1 cellular context compared by ENCODE assay signal in the genomic region with DNA sequence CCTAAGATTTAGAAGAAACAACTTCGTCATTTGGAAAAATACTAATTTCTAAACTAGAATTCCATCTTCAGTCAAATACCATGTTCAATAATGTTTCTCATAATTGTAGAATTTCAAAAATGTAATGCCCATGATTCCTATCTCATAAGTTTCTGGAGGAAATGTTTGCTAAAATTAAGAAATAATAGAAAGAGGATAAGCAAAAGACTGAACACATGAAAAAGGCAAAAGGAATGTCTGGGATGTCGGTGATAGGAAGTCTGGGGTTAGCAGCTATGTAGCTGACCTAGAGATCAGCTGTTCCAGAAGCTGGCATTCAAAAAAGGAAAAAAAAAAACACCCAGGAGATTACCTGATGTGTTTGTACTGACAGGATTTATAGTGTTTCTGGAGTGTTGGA.
TF ChIP-seq lines count a peak whose summit lies in the region.

No MANE protein-coding gene starts in this region.

TF ChIP-seq in WTC11, 78 proteins besides CTCF, POLR2A, EP300 and RAD21:
- TF ChIP-seq, protein P1, sequence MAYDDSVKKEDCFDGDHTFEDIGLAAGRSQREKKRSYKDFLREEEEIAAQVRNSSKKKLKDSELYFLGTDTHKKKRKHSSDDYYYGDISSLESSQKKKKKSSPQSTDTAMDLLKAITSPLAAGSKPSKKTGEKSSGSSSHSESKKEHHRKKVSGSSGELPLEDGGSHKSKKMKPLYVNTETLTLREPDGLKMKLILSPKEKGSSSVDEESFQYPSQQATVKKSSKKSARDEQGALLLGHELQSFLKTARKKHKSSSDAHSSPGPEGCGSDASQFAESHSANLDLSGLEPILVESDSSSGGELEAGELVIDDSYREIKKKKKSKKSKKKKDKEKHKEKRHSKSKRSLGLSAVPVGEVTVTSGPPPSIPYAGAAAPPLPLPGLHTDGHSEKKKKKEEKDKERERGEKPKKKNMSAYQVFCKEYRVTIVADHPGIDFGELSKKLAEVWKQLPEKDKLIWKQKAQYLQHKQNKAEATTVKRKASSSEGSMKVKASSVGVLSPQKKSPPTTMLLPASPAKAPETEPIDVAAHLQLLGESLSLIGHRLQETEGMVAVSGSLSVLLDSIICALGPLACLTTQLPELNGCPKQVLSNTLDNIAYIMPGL (CRISPR knock-in tag; IDR thresholded peaks at IDR 0.05) = no peak
- TF ChIP-seq TEAD1 (CRISPR knock-in tag; IDR thresholded peaks at IDR 0.05) (no peak), KAT7 (CRISPR knock-in tag; IDR thresholded peaks at IDR 0.05; ENCODE audit: borderline replicate concordance) (no peak), GTF2I (CRISPR knock-in tag; conservative IDR thresholded peaks at IDR 0.05) (no peak), OVOL2 (CRISPR knock-in tag; IDR thresholded peaks at IDR 0.05; ENCODE audit: borderline replicate concordance) (no peak)
- TF ChIP-seq, protein P2, sequence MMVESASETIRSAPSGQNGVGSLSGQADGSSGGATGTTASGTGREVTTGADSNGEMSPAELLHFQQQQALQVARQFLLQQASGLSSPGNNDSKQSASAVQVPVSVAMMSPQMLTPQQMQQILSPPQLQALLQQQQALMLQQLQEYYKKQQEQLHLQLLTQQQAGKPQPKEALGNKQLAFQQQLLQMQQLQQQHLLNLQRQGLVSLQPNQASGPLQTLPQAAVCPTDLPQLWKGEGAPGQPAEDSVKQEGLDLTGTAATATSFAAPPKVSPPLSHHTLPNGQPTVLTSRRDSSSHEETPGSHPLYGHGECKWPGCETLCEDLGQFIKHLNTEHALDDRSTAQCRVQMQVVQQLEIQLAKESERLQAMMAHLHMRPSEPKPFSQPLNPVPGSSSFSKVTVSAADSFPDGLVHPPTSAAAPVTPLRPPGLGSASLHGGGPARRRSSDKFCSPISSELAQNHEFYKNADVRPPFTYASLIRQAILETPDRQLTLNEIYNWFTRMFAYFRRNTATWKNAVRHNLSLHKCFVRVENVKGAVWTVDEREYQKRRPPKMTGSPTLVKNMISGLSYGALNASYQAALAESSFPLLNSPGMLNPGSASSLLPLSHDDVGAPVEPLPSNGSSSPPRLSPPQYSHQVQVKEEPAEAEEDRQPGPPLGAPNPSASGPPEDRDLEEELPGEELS (CRISPR knock-in tag; IDR thresholded peaks at IDR 0.05) = no peak
- TF ChIP-seq, protein P3, sequence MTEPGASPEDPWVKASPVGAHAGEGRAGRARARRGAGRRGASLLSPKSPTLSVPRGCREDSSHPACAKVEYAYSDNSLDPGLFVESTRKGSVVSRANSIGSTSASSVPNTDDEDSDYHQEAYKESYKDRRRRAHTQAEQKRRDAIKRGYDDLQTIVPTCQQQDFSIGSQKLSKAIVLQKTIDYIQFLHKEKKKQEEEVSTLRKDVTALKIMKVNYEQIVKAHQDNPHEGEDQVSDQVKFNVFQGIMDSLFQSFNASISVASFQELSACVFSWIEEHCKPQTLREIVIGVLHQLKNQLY (CRISPR knock-in tag; IDR thresholded peaks at IDR 0.05) = no peak
